Comparison of ENCODE assay signal across 13 cellular contexts in genomic region chr3:42605550-42606173, GRCh38. TPM values are rescaled to one million over a fixed set of nuclear protein-coding genes. Genes with fewer than 3 reads are reported as not detected.
A peak's percentile ranks its signal among the peaks of the same experiment; 100 is the strongest.
DNase-seq lines count a peak whose midpoint lies in the region; ATAC-seq and TF ChIP-seq lines count a peak whose summit lies in the region.
"Had no signal": no experiment of that assay in that cellular context is flagged by ENCODE, and none has a peak within 500 bp of the region (broad histone marks: within the 10 kb centered on the region; RNA-seq: fewer than 3 reads in every experiment).

No MANE protein-coding gene starts in this region.

- H3K27me3 ChIP-seq in OCI-LY1 (ENCODE audit: insufficient read depth, low read length) = no peaks in the 10 kb centered on the region
- H3K27me3 ChIP-seq in neural progenitor cell = no peaks in the 10 kb centered on the region

- no peak overlapping the region for H3K27ac ChIP-seq in OCI-LY1 (ENCODE audit: low read depth, low read length, poor library complexity, severe bottlenecking)
- peak overlapping the region; percentile 10 for H3K27ac ChIP-seq in neural progenitor cell
- H3K27ac ChIP-seq: C4-2B, lower lobe of right lung had no signal

- peak overlapping the region; percentile 9; the same call in 1 of the 2 replicates for H3K4me2 ChIP-seq in OCI-LY1 (ENCODE audit: low read length)
- no peak overlapping the region for H3K4me2 ChIP-seq in neural progenitor cell

- H3K36me3 Mint-ChIP-seq in neural progenitor cell = peaks cover 33% of the 10 kb centered on the region
- peaks cover 81% of the 10 kb centered on the region for H3K36me3 Mint-ChIP-seq in activated T-cell treated with anti-CD3 and anti-CD28 coated beads, Interleukin-2, amount 50 U/mL, for 24 hours (ENCODE audit: low read depth)

- TF ChIP-seq CTCF in OCI-LY1 (IDR thresholded peaks at IDR 0.05; ENCODE audit: low read length) = no peak
- TF ChIP-seq CTCF in neural progenitor cell (IDR thresholded peaks at IDR 0.05) = no peak
- no peak for TF ChIP-seq CTCF in omental fat pad (IDR thresholded peaks at IDR 0.05)

- H3K9ac ChIP-seq in OCI-LY1 (ENCODE audit: low read length) (no peak overlapping the region), neural progenitor cell (no peak overlapping the region)

- no peak overlapping the region for H3K4me3 Mint-ChIP-seq in neural progenitor cell
- H3K4me3 Mint-ChIP-seq in activated T-cell treated with anti-CD3 and anti-CD28 coated beads, Interleukin-2, amount 50 U/mL, for 24 hours = no peak overlapping the region
- H3K4me3 Mint-ChIP-seq: central memory CD8-positive, alpha-beta T cell had no signal

- H3K79me2 ChIP-seq in OCI-LY1 (ENCODE audit: insufficient read depth, low read length) (peaks cover 97% of the 10 kb centered on the region), neural progenitor cell (ENCODE audit: low read depth) (peaks cover 98% of the 10 kb centered on the region)

- peaks cover 6% of the 10 kb centered on the region for H3K9me3 Mint-ChIP-seq in neural progenitor cell
- peaks cover 2% of the 10 kb centered on the region for H3K9me3 Mint-ChIP-seq in activated T-cell treated with anti-CD3 and anti-CD28 coated beads, Interleukin-2, amount 50 U/mL, for 24 hours
- H3K9me3 Mint-ChIP-seq: central memory CD8-positive, alpha-beta T cell had no signal

- peaks cover 64% of the 10 kb centered on the region for H3K36me3 ChIP-seq in OCI-LY1 (ENCODE audit: insufficient read depth, low read length)
- H3K36me3 ChIP-seq in neural progenitor cell = no peaks in the 10 kb centered on the region

- DNase-seq in D341Med (ENCODE audit: low spot score) (peak; percentile 54), erythroblast (lab: John Stamatoyannopoulos, UW) (peak; percentile 18 to 19), neural progenitor cell (ENCODE audit: low spot score) (peak; percentile 6), omental fat pad (ENCODE audit: low spot score) (no peak), NCI-H2196 (lab: John Stamatoyannopoulos, UW; ENCODE audit: unreplicated experiment) (no peak), cortex of kidney (lab: John Stamatoyannopoulos, UW) (no peak)
- no peak for DNase-seq in activated T-cell treated with anti-CD3 and anti-CD28 coated beads, Interleukin-2, amount 50 U/mL, for 24 hours
- DNase-seq: lower lobe of right lung, MV-4-11 had no signal

- no peak for TF ChIP-seq POLR2A in erythroblast (IDR thresholded peaks at IDR 0.05; ENCODE audit: low read length)

- H3K4me1 ChIP-seq in OCI-LY1 (ENCODE audit: insufficient read depth, low read length, severe bottlenecking) (peaks cover 39% of the 10 kb centered on the region), neural progenitor cell (peaks cover 13% of the 10 kb centered on the region)

- peaks cover 17% of the 10 kb centered on the region for H3K4me1 Mint-ChIP-seq in neural progenitor cell
- peaks cover 66% of the 10 kb centered on the region for H3K4me1 Mint-ChIP-seq in activated T-cell treated with anti-CD3 and anti-CD28 coated beads, Interleukin-2, amount 50 U/mL, for 24 hours (ENCODE audit: low read depth)

- H3F3A ChIP-seq in OCI-LY1 (ENCODE audit: insufficient read depth, low read length) = no peaks in the 10 kb centered on the region
- peaks cover 17% of the 10 kb centered on the region for H3F3A ChIP-seq in neural progenitor cell (ENCODE audit: low read depth)

- H3K9me2 ChIP-seq in OCI-LY1 (ENCODE audit: low read depth, low read length) = no peaks in the 10 kb centered on the region

- no peaks in the 10 kb centered on the region for H3K27me3 Mint-ChIP-seq in neural progenitor cell (ENCODE audit: insufficient read depth, low read depth)
- H3K27me3 Mint-ChIP-seq in activated T-cell treated with anti-CD3 and anti-CD28 coated beads, Interleukin-2, amount 50 U/mL, for 24 hours = no peaks in the 10 kb centered on the region
- H3K27me3 Mint-ChIP-seq: central memory CD8-positive, alpha-beta T cell had no signal

- H3K9me3 ChIP-seq in OCI-LY1 (ENCODE audit: low read length) (0 out of 2 replicates have a peak, but pooled peaks cover 3% of the 10 kb centered on the region), neural progenitor cell (ENCODE audit: low read depth) (no peaks in the 10 kb centered on the region)
- H3K9me3 ChIP-seq: lower lobe of right lung had no signal

- no peak overlapping the region for H3K27ac Mint-ChIP-seq in neural progenitor cell
- no peak overlapping the region for H3K27ac Mint-ChIP-seq in activated T-cell treated with anti-CD3 and anti-CD28 coated beads, Interleukin-2, amount 50 U/mL, for 24 hours

- H2AFZ ChIP-seq in OCI-LY1 (ENCODE audit: low read length) = no peak overlapping the region
- no peak overlapping the region for H2AFZ ChIP-seq in neural progenitor cell (replicated peaks)

- ATAC-seq in omental fat pad (ENCODE audit: low FRiP score) = no peak
- ATAC-seq: lower lobe of right lung had no signal

- H3K4me3 ChIP-seq in OCI-LY1 (ENCODE audit: low read depth, low read length, poor library complexity, severe bottlenecking) = no peak overlapping the region
- H3K4me3 ChIP-seq in neural progenitor cell = no peak overlapping the region
- H3K4me3 ChIP-seq: lower lobe of right lung, skin epidermis had no signal

- H4K20me1 ChIP-seq in OCI-LY1 (ENCODE audit: insufficient read depth, low read length) (no peaks in the 10 kb centered on the region), neural progenitor cell (ENCODE audit: low read depth) (peaks cover 91% of the 10 kb centered on the region)

RNA-seq across cellular contexts. Expression of gene NKTR, which starts 5.2 kb away (rescaled TPM):
- 127 and 190 TPM in 2 replicates for total RNA-seq in neural progenitor cell (ENCODE audit: low replicate concordance)
- 100 to 1,000 TPM in 1 of 4 donors, 10 to 100 TPM in 3; 52.2 to 274 (median 91.1) TPM for total RNA-seq in omental fat pad

RNA-seq across cellular contexts. Expression of gene SS18L2, which starts 15.0 kb away (rescaled TPM):
- 58.4 and 108 TPM in 2 replicates for total RNA-seq in neural progenitor cell (ENCODE audit: low replicate concordance)
- total RNA-seq in omental fat pad = 10 to 100 TPM; 16.4 to 24.5 (median 19.5) TPM

RNA-seq across cellular contexts. Expression of gene SEC22C, which starts 23.9 kb away (rescaled TPM):
- total RNA-seq in neural progenitor cell (ENCODE audit: low replicate concordance) (48.5 and 48.6 TPM in 2 replicates), omental fat pad (10 to 100 TPM; 46.0 to 81.2 (median 56.1) TPM)

RNA-seq across cellular contexts. Expression of gene ZBTB47, which starts 47.8 kb away (rescaled TPM):
- total RNA-seq in neural progenitor cell (ENCODE audit: low replicate concordance) (4.4 and 5.7 TPM in 2 replicates), omental fat pad (10 to 100 TPM; 41.5 to 67.6 (median 50.3) TPM)

Comparison
In these comparisons a context has a peak if more than half of its experiments do, and no peak if none do; other contexts are left out.
1. DNase-seq: peak in D341Med (single experiment), erythroblast (2 of 2) and neural progenitor cell (single experiment); none in omental fat pad (single experiment), activated T-cell treated with anti-CD3 and anti-CD28 coated beads, Interleukin-2, amount 50 U/mL, for 24 hours (single experiment), NCI-H2196 (single experiment) and cortex of kidney (single experiment).